In the genomic region with DNA sequence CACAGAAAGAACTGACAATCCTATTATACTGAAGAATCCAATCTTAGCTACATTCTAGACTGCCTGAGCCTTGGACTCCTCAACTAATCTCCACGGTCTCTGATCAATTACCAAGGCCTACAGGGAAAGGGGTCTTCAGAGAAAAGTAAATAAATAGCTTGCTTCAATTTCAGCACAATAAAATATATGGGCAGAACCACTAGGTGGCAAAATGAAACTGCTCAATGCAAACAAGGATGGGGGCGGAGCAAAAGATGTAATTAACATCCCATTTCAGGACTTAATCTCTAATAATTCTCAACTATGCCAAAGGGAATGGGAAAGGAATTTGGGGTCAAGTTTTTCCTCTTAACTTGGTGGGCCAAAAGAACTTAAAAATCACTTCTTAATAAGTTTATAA, we compare ENCODE assay signal across 8 cellular contexts.
A peak's percentile ranks its signal among the peaks of the same experiment; 100 is the strongest.
DNase-seq lines count a peak whose midpoint lies in the region; ATAC-seq and TF ChIP-seq lines count a peak whose summit lies in the region.

No MANE protein-coding gene starts in this region.

- H3K9me3 ChIP-seq in thoracic aorta: no peaks in the 10 kb centered on the region
- H3K9me3 ChIP-seq in prostate gland: no peaks in the 10 kb centered on the region

- H3K27ac Mint-ChIP-seq in activated T-cell treated with anti-CD3 and anti-CD28 coated beads, Interleukin-2, amount 50 U/mL, for 24 hours: peak overlapping the region; percentile 1

- no peak for DNase-seq in activated T-cell treated with anti-CD3 and anti-CD28 coated beads, Interleukin-2, amount 50 U/mL, for 24 hours
- DNase-seq in activated T-cell treated with anti-CD3 and anti-CD28 coated beads, Interleukin-2, amount 50 U/mL, for 1 hour: no peak
- peak; percentile 13 for DNase-seq in activated CD4-positive, alpha-beta T cell treated with anti-CD3 and anti-CD28 coated beads for 48 hours
- DNase-seq in glomerular visceral epithelial cell (ENCODE audit: extremely low spot score): peak; percentile 22
- no peak for DNase-seq in thoracic aorta (ENCODE audit: low spot score)
- no peak for DNase-seq in prostate gland (ENCODE audit: low spot score)

- H3K4me1 ChIP-seq in thoracic aorta (ENCODE audit: control insufficient read depth in 1 of 2, low read depth in 2 of 2): peaks cover 0 to 7% of the 10 kb centered on the region in 2 donors
- H3K4me1 ChIP-seq in prostate gland (replicated peaks): no peaks in the 10 kb centered on the region

- H3K27me3 ChIP-seq in thoracic aorta (replicated peaks; ENCODE audit: insufficient read depth): no peaks in the 10 kb centered on the region
- no peaks in the 10 kb centered on the region for H3K27me3 ChIP-seq in prostate gland (replicated peaks; ENCODE audit: insufficient read depth)

- no peak for TF ChIP-seq POLR2A in prostate gland (IDR thresholded peaks at IDR 0.05)

- intact Hi-C loops in prostate gland (cut with DNase I): loop anchor here (2.0 kb wide), 1 partner anchor 295 kb away; no protein-coding TSS in a partner anchor

- H3K4me3 Mint-ChIP-seq in activated T-cell treated with anti-CD3 and anti-CD28 coated beads, Interleukin-2, amount 50 U/mL, for 24 hours: no peak overlapping the region

- no peaks in the 10 kb centered on the region for H3K9me3 Mint-ChIP-seq in activated T-cell treated with anti-CD3 and anti-CD28 coated beads, Interleukin-2, amount 50 U/mL, for 24 hours

- no peak overlapping the region for H3K4me3 ChIP-seq in thoracic aorta
- no peak overlapping the region for H3K4me3 ChIP-seq in prostate gland

- peak; percentile 51 for TF ChIP-seq CTCF in LNCAP (IDR thresholded peaks at IDR 0.05)
- TF ChIP-seq CTCF in thoracic aorta (IDR thresholded peaks at IDR 0.05): peak; percentile 31
- TF ChIP-seq CTCF in prostate gland (IDR thresholded peaks at IDR 0.05): peak in 2 of 4 experiments; percentile 37 to 47

- ATAC-seq in thoracic aorta (ENCODE audit: insufficient number of reproducible peaks, low FRiP score, low read depth) (no peak), GM18858 (IDR thresholded peaks at IDR 0.05; ENCODE audit: unreplicated experiment) (no peak)

- peaks cover 3% of the 10 kb centered on the region for H3K27me3 Mint-ChIP-seq in activated T-cell treated with anti-CD3 and anti-CD28 coated beads, Interleukin-2, amount 50 U/mL, for 24 hours

- no peaks in the 10 kb centered on the region for H3K36me3 ChIP-seq in thoracic aorta
- no peaks in the 10 kb centered on the region for H3K36me3 ChIP-seq in prostate gland

- 50% methylated on average over 2 of the region's 2 CpGs for WGBS in prostate gland

- no peak overlapping the region for H3K27ac ChIP-seq in thoracic aorta
- H3K27ac ChIP-seq in prostate gland: no peak overlapping the region

- H3K4me1 Mint-ChIP-seq in activated T-cell treated with anti-CD3 and anti-CD28 coated beads, Interleukin-2, amount 50 U/mL, for 24 hours (ENCODE audit: low read depth): peaks cover 13% of the 10 kb centered on the region

- H3K36me3 Mint-ChIP-seq in activated T-cell treated with anti-CD3 and anti-CD28 coated beads, Interleukin-2, amount 50 U/mL, for 24 hours (ENCODE audit: low read depth): peaks cover 32% of the 10 kb centered on the region

Comparison
In these comparisons a context has a peak if more than half of its experiments do, and no peak if none do; other contexts are left out.
1. DNase-seq: peak in activated CD4-positive, alpha-beta T cell treated with anti-CD3 and anti-CD28 coated beads for 48 hours (single experiment) and glomerular visceral epithelial cell (single experiment); none in activated T-cell treated with anti-CD3 and anti-CD28 coated beads, Interleukin-2, amount 50 U/mL, for 24 hours (single experiment), activated T-cell treated with anti-CD3 and anti-CD28 coated beads, Interleukin-2, amount 50 U/mL, for 1 hour (single experiment), thoracic aorta (single experiment) and prostate gland (single experiment).